ENCODE assay signal across 8 cellular contexts in genomic region chr2:181123798-181124217, GRCh38.
A peak's percentile ranks its signal among the peaks of the same experiment; 100 is the strongest.
DNase-seq lines count a peak whose midpoint lies in the region; ATAC-seq and TF ChIP-seq lines count a peak whose summit lies in the region.

No MANE protein-coding gene starts in this region.

- H3K9me3 Mint-ChIP-seq in naive thymus-derived CD8-positive, alpha-beta T cell: peaks cover 0 to 17% (median 5%) of the 10 kb centered on the region in 9 donors

- POLR2A ChIA-PET in GM10248 (lab: Yijun Ruan, JAX): no interaction called here
- POLR2A ChIA-PET in naive thymus-derived CD8-positive, alpha-beta T cell (lab: Charles Lee): interaction anchor here (0.7 to 5.6 kb wide), 13 partner anchors 8 to 337 kb away, joined by 3 to 62 read pairs (median 3); partner anchors contain the start of gene ITGA4

- no peak for TF ChIP-seq CTCF in GM10248 (IDR thresholded peaks at IDR 0.05; ENCODE audit: control extremely low read depth, extremely low read depth, low read depth, missing control alignments)
- no peak for TF ChIP-seq CTCF in HL-60 (IDR thresholded peaks at IDR 0.05; ENCODE audit: insufficient read depth, low read length)
- TF ChIP-seq CTCF in colonic mucosa (IDR thresholded peaks at IDR 0.05): no peak

- peaks cover 23 to 74% (median 65%) of the 10 kb centered on the region in 4 donors for H3K4me1 Mint-ChIP-seq in naive thymus-derived CD8-positive, alpha-beta T cell

- ATAC-seq in GM21423 (IDR thresholded peaks at IDR 0.05; ENCODE audit: unreplicated experiment): peak; percentile 94
- ATAC-seq in naive thymus-derived CD8-positive, alpha-beta T cell: peak; percentile 90 to 98

- H3K4me3 ChIP-seq in HL-60 (replicated peaks; ENCODE audit: insufficient read depth, low read length): no peak overlapping the region
- H3K4me3 ChIP-seq in colonic mucosa: no peak overlapping the region
- no peak overlapping the region for H3K4me3 ChIP-seq in HAP-1

- peak overlapping the region; percentile 61 to 91 (median 81) for H3K4me3 Mint-ChIP-seq in naive thymus-derived CD8-positive, alpha-beta T cell

- peak overlapping the region; percentile 96 to 100 (median 98) for H3K27ac Mint-ChIP-seq in naive thymus-derived CD8-positive, alpha-beta T cell

- H3K27ac ChIP-seq in HL-60 (replicated peaks) (peak overlapping the region; percentile 75), colonic mucosa (no peak overlapping the region)

- CTCF ChIA-PET in GM10248 (lab: Yijun Ruan, JAX): interaction anchor here (1.4 to 5.3 kb wide), 4 partner anchors 9 to 43 kb away, joined by 3 to 22 read pairs (median 4); no protein-coding TSS in a partner anchor

- H3K36me3 Mint-ChIP-seq in naive thymus-derived CD8-positive, alpha-beta T cell: peaks cover 0 to 20% (median 14%) of the 10 kb centered on the region in 3 donors

- H3K9ac ChIP-seq in colonic mucosa (ENCODE audit: low read depth in 2 of 2, low read length in 2 of 2): no peak overlapping the region

- intact Hi-C loops in colonic mucosa (cut with DNase I): no loop called here

- H3K27me3 Mint-ChIP-seq in naive thymus-derived CD8-positive, alpha-beta T cell: no peaks in the 10 kb centered on the region

- H3K36me3 ChIP-seq in colonic mucosa: no peaks in the 10 kb centered on the region
- H3K36me3 ChIP-seq in HAP-1 (replicated peaks): no peaks in the 10 kb centered on the region

- H3K9me3 ChIP-seq in colonic mucosa (no peaks in the 10 kb centered on the region), HAP-1 (no peaks in the 10 kb centered on the region)

- H3K4me1 ChIP-seq in colonic mucosa: no peaks in the 10 kb centered on the region
- H3K4me1 ChIP-seq in HAP-1: 0 out of 2 replicates have a peak, but pooled peaks cover 2% of the 10 kb centered on the region

- no peaks in the 10 kb centered on the region for H3K27me3 ChIP-seq in HL-60 (ENCODE audit: insufficient read depth, poor library complexity, severe bottlenecking)
- no peaks in the 10 kb centered on the region for H3K27me3 ChIP-seq in colonic mucosa
- no peaks in the 10 kb centered on the region for H3K27me3 ChIP-seq in HAP-1 (ENCODE audit: low read depth)

- in situ Hi-C loops in HAP-1 (cut with MboI; ENCODE audit: low sequenced_read_pairs): loop anchor here (25.0 kb wide), 1 partner anchor 338 kb away; the partner anchor contains the start of gene ITGA4

- peak; percentile 56 for DNase-seq in GM10248 (ENCODE audit: extremely low spot score)
- DNase-seq in HL-60 (ENCODE audit: low read depth in 1 of 2, low spot score in 1 of 2): peak in 1 of 2 experiments; percentile 88
- DNase-seq in activated CD8-positive, alpha-beta memory T cell treated with anti-CD3 and anti-CD28 coated beads, Interleukin-2, amount 50 U/mL, for 1 hour (ENCODE audit: extremely low read depth): peak; percentile 53
- DNase-seq in naive thymus-derived CD8-positive, alpha-beta T cell: peak; percentile 8 to 89 (median 78)
- no peak for DNase-seq in hypothalamus (lab: John Stamatoyannopoulos, UW)
- no peak for DNase-seq in colonic mucosa
- no peak for DNase-seq in HAP-1 (ENCODE audit: low spot score in 2 of 2)

Comparison
In these comparisons a context has a peak if more than half of its experiments do, and no peak if none do; other contexts are left out.
1. DNase-seq: peak in GM10248 (single experiment), activated CD8-positive, alpha-beta memory T cell treated with anti-CD3 and anti-CD28 coated beads, Interleukin-2, amount 50 U/mL, for 1 hour (single experiment) and naive thymus-derived CD8-positive, alpha-beta T cell (10 of 10); none in hypothalamus (0 of 51), colonic mucosa (single experiment) and HAP-1 (0 of 2).